13 cellular contexts compared by ENCODE assay signal in genomic region chr1:231512147-231512698, GRCh38. TPM values are rescaled to one million over a fixed set of nuclear protein-coding genes. Genes with fewer than 3 reads are reported as not detected.
A peak's percentile ranks its signal among the peaks of the same experiment; 100 is the strongest.
DNase-seq lines count a peak whose midpoint lies in the region; ATAC-seq and TF ChIP-seq lines count a peak whose summit lies in the region.
"Had no signal": no experiment of that assay in that cellular context is flagged by ENCODE, and none has a peak within 500 bp of the region (broad histone marks: within the 10 kb centered on the region; RNA-seq: fewer than 3 reads in every experiment).

No MANE protein-coding gene starts in this region.

- 53% methylated on average over 2 of the region's 2 CpGs for WGBS in hepatocyte (ENCODE audit: low lambda C conversion rate, missing lambda C conversion rate)

- H3K27ac Mint-ChIP-seq in Caco-2 (ENCODE audit: unreplicated experiment), result peak overlapping the region; percentile 34
- no peak overlapping the region for H3K27ac Mint-ChIP-seq in activated naive CD4-positive, alpha-beta T cell treated with anti-CD3 and anti-CD28 coated beads for 36 hours
- H3K27ac Mint-ChIP-seq: naive thymus-derived CD4-positive, alpha-beta T cell had no signal

- CTCF ChIA-PET in Caco-2 (lab: Charles Lee), result interaction anchor here (0.6 kb wide), 1 partner anchor 798 kb away, joined by 3 read pairs; the partner anchor contains the start of gene AGT
- CTCF ChIA-PET in activated naive CD4-positive, alpha-beta T cell treated with anti-CD3 and anti-CD28 coated beads for 36 hours (lab: Charles Lee), result interaction anchor here (0.6 to 0.7 kb wide), 2 partner anchors 246 to 284 kb away, joined by 3 read pairs; no protein-coding TSS in a partner anchor

- H3K4me2 ChIP-seq in hepatocyte, result no peak overlapping the region

- H3K9me2 ChIP-seq in hepatocyte (replicated peaks; ENCODE audit: insufficient read depth), result no peaks in the 10 kb centered on the region

- H3K27me3 ChIP-seq in Caco-2 (replicated peaks; ENCODE audit: control insufficient read depth, insufficient read depth, low read length) (no peaks in the 10 kb centered on the region), hepatocyte (no peaks in the 10 kb centered on the region)

- H3K4me1 Mint-ChIP-seq in Caco-2 (ENCODE audit: low read depth, unreplicated experiment), result peaks cover 41% of the 10 kb centered on the region
- H3K4me1 Mint-ChIP-seq in activated naive CD4-positive, alpha-beta T cell treated with anti-CD3 and anti-CD28 coated beads for 36 hours (ENCODE audit: low read depth), result peaks cover 6% of the 10 kb centered on the region

- POLR2A ChIA-PET in Caco-2 (lab: Charles Lee), result no interaction called here

- H3K4me1 ChIP-seq in Caco-2 (peaks cover 33% of the 10 kb centered on the region), hepatocyte (ENCODE audit: insufficient read depth) (no peaks in the 10 kb centered on the region)

- peak; percentile 62 for ATAC-seq in GM21786 (IDR thresholded peaks at IDR 0.05; ENCODE audit: unreplicated experiment)
- no peak for ATAC-seq in GM18873 (IDR thresholded peaks at IDR 0.05; ENCODE audit: low FRiP score, unreplicated experiment)
- ATAC-seq in HG02588 (IDR thresholded peaks at IDR 0.05; ENCODE audit: unreplicated experiment), result no peak
- ATAC-seq: naive thymus-derived CD4-positive, alpha-beta T cell had no signal

- no peaks in the 10 kb centered on the region for H3K79me2 ChIP-seq in hepatocyte

- H3K9me3 Mint-ChIP-seq in Caco-2 (ENCODE audit: unreplicated experiment), result peaks cover 10% of the 10 kb centered on the region
- no peaks in the 10 kb centered on the region for H3K9me3 Mint-ChIP-seq in activated naive CD4-positive, alpha-beta T cell treated with anti-CD3 and anti-CD28 coated beads for 36 hours
- H3K9me3 Mint-ChIP-seq: naive thymus-derived CD4-positive, alpha-beta T cell had no signal

- H3K9me3 ChIP-seq in Caco-2 (no peaks in the 10 kb centered on the region), hepatocyte (ENCODE audit: low read depth) (no peaks in the 10 kb centered on the region)

- DNase-seq in Caco-2, result peak; percentile 37 to 39
- peak; percentile 50 for DNase-seq in RKO (ENCODE audit: low spot score)
- DNase-seq in hepatocyte (ENCODE audit: low spot score), result peak; percentile 11
- DNase-seq in NCI-H2081 (lab: John Stamatoyannopoulos, UW), result no peak
- no peak for DNase-seq in activated naive CD4-positive, alpha-beta T cell treated with anti-CD3 and anti-CD28 coated beads for 36 hours
- DNase-seq: activated CD4-positive, CD25-positive, alpha-beta regulatory T cell; DMS153; glutamatergic neuron; naive thymus-derived CD4-positive, alpha-beta T cell; NCI-H524 had no signal

- peak overlapping the region; percentile 8 for H3K4me3 Mint-ChIP-seq in Caco-2 (ENCODE audit: unreplicated experiment)
- no peak overlapping the region for H3K4me3 Mint-ChIP-seq in activated naive CD4-positive, alpha-beta T cell treated with anti-CD3 and anti-CD28 coated beads for 36 hours
- H3K4me3 Mint-ChIP-seq: naive thymus-derived CD4-positive, alpha-beta T cell had no signal

- no peak overlapping the region for H2AFZ ChIP-seq in hepatocyte

- no peaks in the 10 kb centered on the region for H3K36me3 ChIP-seq in Caco-2 (ENCODE audit: control insufficient read depth, insufficient read depth, low read length)
- no peaks in the 10 kb centered on the region for H3K36me3 ChIP-seq in hepatocyte (replicated peaks; ENCODE audit: insufficient read depth, low read depth)

- no peak overlapping the region for H3K4me3 ChIP-seq in Caco-2 (ENCODE audit: low read depth, low read length)
- H3K4me3 ChIP-seq in hepatocyte, result no peak overlapping the region

- BruUV-seq in Caco-2 (replicated peaks; lab: Mats Ljungman, UMichigan), result no TSS peak

- intact Hi-C loops in Caco-2 (cut with micrococcal nuclease; ENCODE audit: unreplicated experiment), result loop anchor here (1.0 kb wide), 1 partner anchor 16 kb away; the partner anchor contains the start of gene TSNAX
- intact Hi-C loops in activated naive CD4-positive, alpha-beta T cell treated with anti-CD3 and anti-CD28 coated beads for 36 hours (cut with micrococcal nuclease), result no loop called here

- H4K20me1 ChIP-seq in hepatocyte (ENCODE audit: insufficient read depth, poor library complexity, severe bottlenecking), result no peaks in the 10 kb centered on the region

- H3K36me3 Mint-ChIP-seq in Caco-2 (ENCODE audit: insufficient read depth, unreplicated experiment), result no peaks in the 10 kb centered on the region
- H3K36me3 Mint-ChIP-seq in activated naive CD4-positive, alpha-beta T cell treated with anti-CD3 and anti-CD28 coated beads for 36 hours (ENCODE audit: low read depth), result peaks cover 1% of the 10 kb centered on the region
- H3K36me3 Mint-ChIP-seq: naive thymus-derived CD4-positive, alpha-beta T cell had no signal

- peak overlapping the region; percentile 29 for H3K27ac ChIP-seq in hepatocyte

- H3K27me3 Mint-ChIP-seq in Caco-2 (ENCODE audit: insufficient read depth, unreplicated experiment), result no peaks in the 10 kb centered on the region
- peaks cover 4% of the 10 kb centered on the region for H3K27me3 Mint-ChIP-seq in activated naive CD4-positive, alpha-beta T cell treated with anti-CD3 and anti-CD28 coated beads for 36 hours (ENCODE audit: low read depth)

- TF ChIP-seq CTCF in Caco-2 (IDR thresholded peaks at IDR 0.05; ENCODE audit: insufficient read depth in 1 of 2, low read depth in 1 of 2, low read length in 1 of 2, severe bottlenecking in 1 of 2, unreplicated experiment in 1 of 2), result no peak
- no peak for TF ChIP-seq CTCF in hepatocyte (IDR thresholded peaks at IDR 0.05; ENCODE audit: poor library complexity)

RNA-seq across cellular contexts. Expression of gene TSNAX, which starts 16.2 kb away (rescaled TPM):
- total RNA-seq in Caco-2 (2022), result 37.0 and 39.0 TPM in 2 replicates
- total RNA-seq in hepatocyte, result 32.3 and 42.2 TPM in 2 replicates
- 26.8 and 32.5 TPM in 2 replicates for polyA plus RNA-seq in hepatocyte
- total RNA-seq in activated naive CD4-positive, alpha-beta T cell treated with anti-CD3 and anti-CD28 coated beads for 36 hours, result 10 to 100 TPM; 25.7 to 28.2 TPM

Comparison
In these comparisons a context has a peak if more than half of its experiments do, and no peak if none do; other contexts are left out.
1. DNase-seq: peak in Caco-2 (2 of 2), RKO (single experiment) and hepatocyte (single experiment); none in NCI-H2081 (0 of 2) and activated naive CD4-positive, alpha-beta T cell treated with anti-CD3 and anti-CD28 coated beads for 36 hours (single experiment).